ENCODE assay signal across 17 cellular contexts in genomic region chr2:128346811-128347558, GRCh38. TPM values are rescaled to one million over a fixed set of nuclear protein-coding genes. Genes with fewer than 3 reads are reported as not detected.
DNase-seq lines count a peak whose midpoint lies in the region; ATAC-seq, FAIRE-seq and TF ChIP-seq lines count a peak whose summit lies in the region.
"Had no signal": no experiment of that assay in that cellular context is flagged by ENCODE, and none has a peak within 500 bp of the region (broad histone marks: within the 10 kb centered on the region; RNA-seq: fewer than 3 reads in every experiment).

No MANE protein-coding gene starts in this region.

- no peak overlapping the region for H2BK5ac ChIP-seq in H9 (ENCODE audit: insufficient read length, low read length)

- no peak overlapping the region for H3K4me3 Mint-ChIP-seq in H9
- no peak overlapping the region for H3K4me3 Mint-ChIP-seq in activated naive CD4-positive, alpha-beta T cell treated with anti-CD3 and anti-CD28 coated beads, Interleukin-2, amount 10 ng/mL, durations not matched to agents 7 days and 5 days
- H3K4me3 Mint-ChIP-seq in CD4-positive, alpha-beta T cell: no peak overlapping the region

- H3K79me2 ChIP-seq in H9 (ENCODE audit: insufficient read depth, low read length) (no peaks in the 10 kb centered on the region), K562 (ENCODE audit: control insufficient read depth, insufficient read depth, low read length) (no peaks in the 10 kb centered on the region)

- H3K4me1 ChIP-seq in H9 (ENCODE audit: insufficient read depth, low read length): no peaks in the 10 kb centered on the region
- H3K4me1 ChIP-seq in K562 (replicated peaks in 1 of 2; ENCODE audit: control insufficient read depth in 2 of 2, insufficient read depth in 2 of 2, low read length in 2 of 2): peaks cover 0 to 19% of the 10 kb centered on the region in 2 experiments; a peak in 2 of 5 replicates
- H3K4me1 ChIP-seq in lung (ENCODE audit: control insufficient read depth in 2 of 2, insufficient read depth in 2 of 2, low read length in 2 of 2): peaks cover 6 to 8% of the 10 kb centered on the region in 2 donors
- peaks cover 0 to 31% (median 29%) of the 10 kb centered on the region in 4 donors for H3K4me1 ChIP-seq in sigmoid colon

- peak; percentile 27; the same call in 1 of the 3 replicates for ATAC-seq in K562
- ATAC-seq in lung (ENCODE audit: insufficient read depth, low FRiP score): no peak
- no peak for ATAC-seq in CD4-positive, alpha-beta T cell (ENCODE audit: poor library complexity)
- no peak for ATAC-seq in HG03469 (IDR thresholded peaks at IDR 0.05; ENCODE audit: unreplicated experiment)

- no peaks in the 10 kb centered on the region for H3K23me2 ChIP-seq in H9 (ENCODE audit: insufficient read length, low read depth, low read length, poor library complexity, severe bottlenecking)

- no CpG with 5 or more reads among the region's 33 CpGs for WGBS in H9 (ENCODE audit: extremely low coverage, insufficient read length, low lambda C conversion rate)
- WGBS in K562 (ENCODE audit: insufficient coverage, low coverage, missing lambda C conversion rate): 7% methylated on average over 33 of the region's 33 CpGs
- WGBS in lung, 2 donors: 72 to 76% methylated on average over 33 of the region's 33 CpGs
- WGBS in sigmoid colon, 2 donors: 88 to 90% methylated on average over 33 of the region's 33 CpGs

- peaks cover 26 to 29% of the 10 kb centered on the region in 2 experiments for H3K9me3 Mint-ChIP-seq in H9
- H3K9me3 Mint-ChIP-seq in activated naive CD4-positive, alpha-beta T cell treated with anti-CD3 and anti-CD28 coated beads, Interleukin-2, amount 10 ng/mL, durations not matched to agents 7 days and 5 days: peaks cover 11% of the 10 kb centered on the region
- H3K9me3 Mint-ChIP-seq in CD4-positive, alpha-beta T cell: peaks cover 15% of the 10 kb centered on the region

- no peak overlapping the region for H3K23ac ChIP-seq in H9 (ENCODE audit: insufficient read length, low read depth, low read length)

- no peak overlapping the region for H4K5ac ChIP-seq in H9 (ENCODE audit: insufficient read length, low read depth, low read length)

- H3K56ac ChIP-seq in H9 (ENCODE audit: insufficient read length, low read depth, low read length): no peak overlapping the region

- H3K36me3 ChIP-seq in K562 (ENCODE audit: control insufficient read depth, insufficient read depth, low read length): no peaks in the 10 kb centered on the region
- no peaks in the 10 kb centered on the region for H3K36me3 ChIP-seq in lung (ENCODE audit: control insufficient read depth in 2 of 2, insufficient read depth in 2 of 2, low read length in 2 of 2)
- no peaks in the 10 kb centered on the region for H3K36me3 ChIP-seq in sigmoid colon
- H3K36me3 ChIP-seq: thoracic aorta had no signal

- no peak overlapping the region for H3K4ac ChIP-seq in H9 (ENCODE audit: low read depth, low read length)

- TF ChIP-seq EP300 in K562 (IDR thresholded peaks at IDR 0.05; ENCODE audit: low read length): no peak
- no peak for TF ChIP-seq EP300 in sigmoid colon (IDR thresholded peaks at IDR 0.05)

- peak overlapping the region in 1 of 3 experiments; percentile 72; a peak in 1 of 7 replicates for H3K27ac Mint-ChIP-seq in H9
- no peak overlapping the region for H3K27ac Mint-ChIP-seq in activated naive CD4-positive, alpha-beta T cell treated with anti-CD3 and anti-CD28 coated beads, Interleukin-2, amount 10 ng/mL, durations not matched to agents 7 days and 5 days
- no peak overlapping the region for H3K27ac Mint-ChIP-seq in CD4-positive, alpha-beta T cell

- peaks cover 5% of the 10 kb centered on the region for H3K27me3 Mint-ChIP-seq in H9 (ENCODE audit: low read depth)
- no peaks in the 10 kb centered on the region for H3K27me3 Mint-ChIP-seq in activated naive CD4-positive, alpha-beta T cell treated with anti-CD3 and anti-CD28 coated beads, Interleukin-2, amount 10 ng/mL, durations not matched to agents 7 days and 5 days
- H3K27me3 Mint-ChIP-seq in CD4-positive, alpha-beta T cell: no peaks in the 10 kb centered on the region

- BruUV-seq in K562 (replicated peaks; lab: Mats Ljungman, UMichigan): no TSS peak

- H3K27me3 ChIP-seq in H9 (ENCODE audit: insufficient read depth, low read length) (no peaks in the 10 kb centered on the region), K562 (ENCODE audit: control insufficient read depth in 2 of 2, insufficient read depth in 2 of 2, low read length in 2 of 2) (peaks cover 2 to 30% of the 10 kb centered on the region in 2 experiments; a peak in 2 of 5 replicates), lung (ENCODE audit: control insufficient read depth, insufficient read depth) (no peaks in the 10 kb centered on the region), sigmoid colon (no peaks in the 10 kb centered on the region)
- H3K27me3 ChIP-seq in CD4-positive, alpha-beta T cell (ENCODE audit: control insufficient read depth, insufficient read depth, low read length): no peaks in the 10 kb centered on the region

- TF ChIP-seq RAD21 in K562 (CRISPR knock-in tag; conservative IDR thresholded peaks at IDR 0.05 in 1 of 2, IDR thresholded peaks at IDR 0.05 in 1 of 2): no peak

- H3K14ac ChIP-seq in H9 (ENCODE audit: insufficient read depth, low read length): 0 out of 2 replicates have a peak overlapping the region, but pooled peaks have one; percentile 18

- H3K79me1 ChIP-seq in H9 (ENCODE audit: insufficient read depth, low read depth, low read length, poor library complexity, severe bottlenecking): no peaks in the 10 kb centered on the region

- POLR2A ChIA-PET in K562 (lab: Yijun Ruan, JAX): no interaction called here
- POLR2A ChIA-PET in CD4-positive, alpha-beta T cell (lab: Charles Lee): no interaction called here

- peaks cover 12 to 26% (median 25%) of the 10 kb centered on the region in 3 experiments for H3K36me3 Mint-ChIP-seq in H9 (ENCODE audit: insufficient read depth in 1 of 3, low read depth in 3 of 3)
- H3K36me3 Mint-ChIP-seq in activated naive CD4-positive, alpha-beta T cell treated with anti-CD3 and anti-CD28 coated beads, Interleukin-2, amount 10 ng/mL, durations not matched to agents 7 days and 5 days: no peaks in the 10 kb centered on the region
- no peaks in the 10 kb centered on the region for H3K36me3 Mint-ChIP-seq in CD4-positive, alpha-beta T cell (ENCODE audit: low read depth)

- TF ChIP-seq CTCF in H9 (conservative IDR thresholded peaks at IDR 0.05) (no peak), K562 (IDR thresholded peaks at IDR 0.05 in 2 of 3, conservative IDR thresholded peaks at IDR 0.05 in 1 of 3; ENCODE audit: insufficient read depth in 2 of 3, low read depth in 1 of 3, low read length in 3 of 3) (no peak), lung (IDR thresholded peaks at IDR 0.05; ENCODE audit: control extremely low read depth, extremely low read depth) (no peak), sigmoid colon (IDR thresholded peaks at IDR 0.05) (no peak)
- no peak for TF ChIP-seq CTCF in CD4-positive, alpha-beta T cell (IDR thresholded peaks at IDR 0.05)

- peaks cover 3 to 7% of the 10 kb centered on the region in 2 experiments for H3K4me1 Mint-ChIP-seq in H9
- no peaks in the 10 kb centered on the region for H3K4me1 Mint-ChIP-seq in activated naive CD4-positive, alpha-beta T cell treated with anti-CD3 and anti-CD28 coated beads, Interleukin-2, amount 10 ng/mL, durations not matched to agents 7 days and 5 days
- no peaks in the 10 kb centered on the region for H3K4me1 Mint-ChIP-seq in CD4-positive, alpha-beta T cell (ENCODE audit: low read depth)

- no peak overlapping the region for H4K91ac ChIP-seq in H9 (ENCODE audit: insufficient read length, low read depth, low read length)

- no peak for FAIRE-seq in K562 (lab: Jason Lieb, UNC)
- FAIRE-seq: astrocyte had no signal

- DNase-seq in H9: no peak
- no peak for DNase-seq in K562 (ENCODE audit: extremely low read depth in 1 of 4, low spot score in 3 of 4)
- peak; percentile 24 for DNase-seq in lung (ENCODE audit: low spot score)
- no peak for DNase-seq in sigmoid colon
- no peak for DNase-seq in activated naive CD4-positive, alpha-beta T cell treated with anti-CD3 and anti-CD28 coated beads, Interleukin-2, amount 10 ng/mL, durations not matched to agents 7 days and 5 days
- DNase-seq in CD4-positive, alpha-beta T cell: no peak
- no peak for DNase-seq in NCI-H524 (lab: John Stamatoyannopoulos, UW)
- DNase-seq: activated CD4-positive, alpha-beta T cell treated with anti-CD3 and anti-CD28 coated beads for 4 hours; activated gamma-delta T cell treated with Interleukin-2 at 50 U/mL for 16 hours; Calu3; foreskin melanocyte; MV-4-11; NCI-H510A; T-helper 9 cell had no signal

- H3K4me3 ChIP-seq in K562: no peak overlapping the region
- H3K4me3 ChIP-seq in lung: no peak overlapping the region
- no peak overlapping the region for H3K4me3 ChIP-seq in sigmoid colon
- H3K4me3 ChIP-seq: thoracic aorta had no signal

- no peak for TF ChIP-seq POLR2A in K562 (conservative IDR thresholded peaks at IDR 0.05)
- TF ChIP-seq POLR2A in sigmoid colon (IDR thresholded peaks at IDR 0.05): no peak

- no peak overlapping the region for H2AK5ac ChIP-seq in H9 (ENCODE audit: insufficient read length, low read length)

- H3K9me3 ChIP-seq in H9 (ENCODE audit: control insufficient read depth, low read depth, low read length) (peaks cover 12% of the 10 kb centered on the region), K562 (replicated peaks; ENCODE audit: control insufficient read depth, insufficient read depth, low read depth, low read length) (no peaks in the 10 kb centered on the region), lung (ENCODE audit: control insufficient read depth in 2 of 2, insufficient read depth in 1 of 2, low read length in 1 of 2) (peaks cover 0 to 3% of the 10 kb centered on the region in 2 donors), sigmoid colon (peaks cover 0 to 3% (median under 1%) of the 10 kb centered on the region in 4 donors)
- H3K9me3 ChIP-seq in CD4-positive, alpha-beta T cell (ENCODE audit: control insufficient read depth, low read length): peaks cover 10% of the 10 kb centered on the region
- H3K9me3 ChIP-seq: thoracic aorta had no signal

- H3K4me2 ChIP-seq in H9 (ENCODE audit: insufficient read depth, insufficient read length, low read length): no peak overlapping the region
- no peak overlapping the region for H3K4me2 ChIP-seq in K562 (ENCODE audit: insufficient read depth, low read length)

- no peaks in the 10 kb centered on the region for H3K9me1 ChIP-seq in K562 (ENCODE audit: control insufficient read depth, insufficient read depth, low read length)

- CTCF ChIA-PET in K562 (lab: Yijun Ruan, JAX; ENCODE audit: low intra/inter-chr PET ratio): no interaction called here
- CTCF ChIA-PET in activated naive CD4-positive, alpha-beta T cell treated with anti-CD3 and anti-CD28 coated beads, Interleukin-2, amount 10 ng/mL, durations not matched to agents 7 days and 5 days (lab: Charles Lee): no interaction called here
- CTCF ChIA-PET in CD4-positive, alpha-beta T cell (lab: Charles Lee): no interaction called here

- in situ Hi-C loops in K562 (cut with MboI): no loop called here

- H2BK12ac ChIP-seq in H9 (ENCODE audit: insufficient read length, low read depth, low read length): no peak overlapping the region

- H2BK20ac ChIP-seq in H9 (ENCODE audit: low read depth, low read length, poor library complexity, severe bottlenecking): no peak overlapping the region

- H3T11ph ChIP-seq in H9 (ENCODE audit: low read length): no peak overlapping the region

- intact Hi-C loops in K562 (cut with micrococcal nuclease): no loop called here
- intact Hi-C loops in sigmoid colon (cut with DNase I): no loop called here
- intact Hi-C loops in CD4-positive, alpha-beta T cell (cut with DNase I, micrococcal nuclease): no loop called here

- H3K18ac ChIP-seq in H9 (ENCODE audit: insufficient read length, low read depth, low read length): no peak overlapping the region

- H2BK120ac ChIP-seq in H9 (ENCODE audit: low read depth, low read length, poor library complexity, severe bottlenecking): no peak overlapping the region

- H2AFZ ChIP-seq in H9 (ENCODE audit: low read length) (no peak overlapping the region), K562 (ENCODE audit: low read depth, low read length) (no peak overlapping the region)

- H3K27ac ChIP-seq in H9 (ENCODE audit: insufficient read length, low read depth, low read length) (no peak overlapping the region), K562 (ENCODE audit: extremely low read depth, low read depth, low read length) (no peak overlapping the region), lung (ENCODE audit: low read depth in 1 of 2, low read length in 1 of 2) (no peak overlapping the region), sigmoid colon (peak overlapping the region; percentile 75 to 81 (median 79))
- no peak overlapping the region for H3K27ac ChIP-seq in CD4-positive, alpha-beta T cell (ENCODE audit: low read depth, low read length)

- no peak overlapping the region for H2BK15ac ChIP-seq in H9 (ENCODE audit: low read depth, low read length)

- H4K8ac ChIP-seq in H9 (replicated peaks; ENCODE audit: insufficient read length, low read depth, low read length): no peak overlapping the region

- H4K20me1 ChIP-seq in H9 (ENCODE audit: control insufficient read depth, insufficient read depth, insufficient read length) (peaks cover 2% of the 10 kb centered on the region), K562 (replicated peaks; ENCODE audit: control insufficient read depth, insufficient read depth, low read length) (no peaks in the 10 kb centered on the region)

- H3K9ac ChIP-seq in H9 (ENCODE audit: extremely low read depth, insufficient read length, low read length) (no peak overlapping the region), K562 (ENCODE audit: insufficient read depth in 1 of 2, low read depth in 2 of 2, low read length in 2 of 2) (no peak overlapping the region)

RNA-seq across cellular contexts. Expression of gene HS6ST1, which starts 28.3 kb away (rescaled TPM):
- total RNA-seq in H9 (2021): 58.9 and 60.2 TPM in 2 replicates
- total RNA-seq in K562 (2011; cell fraction: chromatin; rRNA removed; ENCODE audit: low replicate concordance): 7.0 and 16.3 TPM in 2 replicates
- 9.8 and 10.7 TPM in 2 replicates for total RNA-seq in K562 (2011; cell fraction: nucleolus; rRNA removed)
- 6.6 and 7.6 TPM in 2 replicates for total RNA-seq in K562 (2011; cell fraction: nucleoplasm; rRNA removed)
- total RNA-seq in K562 (2014; rRNA removed): 5.9 and 12.1 TPM in 2 replicates
- total RNA-seq in K562 (2014; rRNA removed; fragmentation: Illumina TruSeq; extraction: Trizol): 1.6 and 2.0 TPM in 2 replicates
- 6.7 and 7.1 TPM in 2 replicates for total RNA-seq in K562 (2015; rRNA removed; fragmentation: Illumina TruSeq; extraction: Trizol)
- 7.3 and 7.4 TPM in 2 replicates for total RNA-seq in K562 (2021)
- 1.6 and 1.8 TPM in 2 replicates for polyA plus RNA-seq in K562 (2011; rRNA removed)
- polyA plus RNA-seq in K562 (2011; cell fraction: cytosol; rRNA removed): 2.4 and 6.4 TPM in 2 replicates
- polyA plus RNA-seq in K562 (2011; cell fraction: nucleus; rRNA removed): 1.7 and 4.2 TPM in 2 replicates
- polyA plus RNA-seq in K562 (2012): 7.4 and 9.3 TPM in 2 replicates
- polyA plus RNA-seq in K562 (2014; fragmentation: Illumina TruSeq; extraction: Trizol): 3.8 and 4.2 TPM in 2 replicates
- polyA plus RNA-seq in K562 (2014; fragmentation: Nextera tagmentation; extraction: Ambion mirVana): under 1 TPM; 0.06 to 0.08 TPM
- polyA plus RNA-seq in K562 (2014; rRNA removed): 4.0 and 4.5 TPM in 2 replicates
- polyA minus RNA-seq in K562 (2011; rRNA and poly(A)+ RNA removed): 1.8 and 3.2 TPM in 2 replicates
- polyA minus RNA-seq in K562 (2011; cell fraction: cytosol; rRNA and poly(A)+ RNA removed): 4.0 and 4.2 TPM in 2 replicates
- 7.3 and 11.7 TPM in 2 replicates for polyA minus RNA-seq in K562 (2011; cell fraction: nucleus; rRNA and poly(A)+ RNA removed)
- 10 to 100 TPM; 27.1 to 37.7 TPM for total RNA-seq in lung
- polyA plus RNA-seq in lung: 10 to 100 TPM; 15.1 to 31.0 TPM
- 10 to 100 TPM; 13.2 to 27.4 (median 17.1) TPM for total RNA-seq in sigmoid colon
- polyA plus RNA-seq in sigmoid colon: 10 to 100 TPM; 12.0 to 25.1 (median 12.7) TPM
- total RNA-seq in CD4-positive, alpha-beta T cell: 1 to 10 TPM; 7.1 to 8.7 TPM

Comparison
In these comparisons a context has a peak if more than half of its experiments do, and no peak if none do; other contexts are left out.
1. H3K27ac ChIP-seq: peak in sigmoid colon (4 of 4); none in H9 (single experiment), K562 (single experiment), lung (0 of 2) and CD4-positive, alpha-beta T cell (single experiment).